In genomic region chr18:3008546-3008945, GRCh38 we compare ENCODE assay signal across 15 cellular contexts. TPM values are rescaled to one million over a fixed set of nuclear protein-coding genes. Genes with fewer than 3 reads are reported as not detected.
DNase-seq lines count a peak whose midpoint lies in the region; ATAC-seq and TF ChIP-seq lines count a peak whose summit lies in the region.
"Had no signal": no experiment of that assay in that cellular context is flagged by ENCODE, and none has a peak within 500 bp of the region (broad histone marks: within the 10 kb centered on the region; RNA-seq: fewer than 3 reads in every experiment).

No MANE protein-coding gene starts in this region.

- peak overlapping the region; percentile 6 for H3K27ac Mint-ChIP-seq in activated T-cell treated with anti-CD3 and anti-CD28 coated beads, Interleukin-2, amount 50 U/mL, for 72 hours
- H3K27ac Mint-ChIP-seq: B cell had no signal

- H3K4me1 ChIP-seq in Panc1 (ENCODE audit: control insufficient read depth, insufficient read depth, low read length) (peaks cover 16% of the 10 kb centered on the region), stomach (peaks cover 15 to 59% (median 46%) of the 10 kb centered on the region in 4 donors)

- H3K9me3 ChIP-seq in Panc1 (ENCODE audit: control insufficient read depth, insufficient read depth, low read depth, low read length) (no peaks in the 10 kb centered on the region), stomach (no peaks in the 10 kb centered on the region)
- H3K9me3 ChIP-seq: body of pancreas, upper lobe of right lung had no signal

- H3K9me3 Mint-ChIP-seq in activated T-cell treated with anti-CD3 and anti-CD28 coated beads, Interleukin-2, amount 50 U/mL, for 72 hours, result no peaks in the 10 kb centered on the region

- in situ Hi-C loops in Panc1 (cut with HindIII; ENCODE audit: low pct_unique_long_range_greater_than_20kb, low sequenced_read_pairs), result no loop called here

- no peak overlapping the region for H3K4me3 ChIP-seq in Panc1 (ENCODE audit: low read depth in 2 of 2, low read length in 2 of 2)
- H3K4me3 ChIP-seq in stomach, result no peak overlapping the region
- H3K4me3 ChIP-seq: body of pancreas, upper lobe of right lung had no signal

- peaks cover 62% of the 10 kb centered on the region for H3K4me1 Mint-ChIP-seq in activated T-cell treated with anti-CD3 and anti-CD28 coated beads, Interleukin-2, amount 50 U/mL, for 72 hours (ENCODE audit: low read depth)

- no peaks in the 10 kb centered on the region for H3K27me3 Mint-ChIP-seq in activated T-cell treated with anti-CD3 and anti-CD28 coated beads, Interleukin-2, amount 50 U/mL, for 72 hours (ENCODE audit: low read depth)
- H3K27me3 Mint-ChIP-seq: B cell had no signal

- H3K4me3 Mint-ChIP-seq in activated T-cell treated with anti-CD3 and anti-CD28 coated beads, Interleukin-2, amount 50 U/mL, for 72 hours, result no peak overlapping the region
- H3K4me3 Mint-ChIP-seq: B cell had no signal

- POLR2A ChIA-PET in Panc1 (lab: Charles Lee), result interaction anchor here (0.6 to 1.1 kb wide), 4 partner anchors 20 to 277 kb away, joined by 3 to 12 read pairs (median 5); no protein-coding TSS in a partner anchor

- no peak for TF ChIP-seq CTCF in Panc1 (IDR thresholded peaks at IDR 0.05)
- TF ChIP-seq CTCF in stomach (IDR thresholded peaks at IDR 0.05), result no peak

- CTCF ChIA-PET in Panc1 (lab: Charles Lee), result no interaction called here

- WGBS in stomach, 5 donors, result 65 to 84% (median 76%) methylated on average over 4 of the region's 4 CpGs

- TF ChIP-seq EP300 in stomach (IDR thresholded peaks at IDR 0.05), result no peak

- peaks cover 8 to 36% of the 10 kb centered on the region in 2 donors for H3K36me3 Mint-ChIP-seq in activated T-cell treated with anti-CD3 and anti-CD28 coated beads, Interleukin-2, amount 50 U/mL, for 72 hours (ENCODE audit: insufficient read depth in 2 of 2)

- ATAC-seq in activated T-cell treated with anti-CD3 and anti-CD28 coated beads, Interleukin-2, amount 50 U/mL, for 72 hours (replicated peaks in 1 of 2), result no peak
- ATAC-seq in Panc1 (no peak), GM21576 (IDR thresholded peaks at IDR 0.05; ENCODE audit: unreplicated experiment) (no peak)
- ATAC-seq: body of pancreas, Right ventricle myocardium inferior, upper lobe of right lung had no signal

- H3K27me3 ChIP-seq in Panc1 (ENCODE audit: control insufficient read depth, insufficient read depth, low read length) (no peaks in the 10 kb centered on the region), stomach (no peaks in the 10 kb centered on the region)
- H3K27me3 ChIP-seq: body of pancreas, upper lobe of right lung had no signal

- TF ChIP-seq POLR2A in stomach (IDR thresholded peaks at IDR 0.05), result no peak

- DNase-seq in activated T-cell treated with anti-CD3 and anti-CD28 coated beads, Interleukin-2, amount 50 U/mL, for 72 hours, result no peak
- no peak for DNase-seq in activated T-cell treated with anti-CD3 and anti-CD28 coated beads, Interleukin-2, amount 50 U/mL, for 48 hours
- DNase-seq in Panc1 (ENCODE audit: low read depth, low spot score) (peak; percentile 20), fibroblast of gingiva (ENCODE audit: low read depth) (peak; percentile 66), stomach (no peak), cerebellar cortex (ENCODE audit: low spot score) (no peak), NK-92 (lab: John Stamatoyannopoulos, UW; ENCODE audit: unreplicated experiment) (no peak)
- DNase-seq: body of pancreas, NCI-H1092 treated with DMSO at 0.1 percent for 48 hours, NCI-H524, upper lobe of right lung had no signal

- no TSS peak for BruUV-seq in Panc1 (replicated peaks; lab: Mats Ljungman, UMichigan)

- intact Hi-C loops in Panc1 (cut with micrococcal nuclease; ENCODE audit: unreplicated experiment), result no loop called here
- intact Hi-C loops in stomach (cut with DNase I; ENCODE audit: low total_unique reads), result no loop called here

- H3K27ac ChIP-seq in Panc1 (ENCODE audit: low read length) (no peak overlapping the region), stomach (peak overlapping the region in 3 of 5 donors; percentile 7 to 29 (median 26))
- H3K27ac ChIP-seq: body of pancreas, upper lobe of right lung, VCaP had no signal

- H3K36me3 ChIP-seq in Panc1 (ENCODE audit: control insufficient read depth, insufficient read depth, low read length) (no peaks in the 10 kb centered on the region), stomach (peaks cover 8 to 45% (median 18%) of the 10 kb centered on the region in 4 donors)

RNA-seq across cellular contexts. Expression of gene LPIN2, which starts 4.4 kb away (rescaled TPM):
- total RNA-seq in activated T-cell treated with anti-CD3 and anti-CD28 coated beads, Interleukin-2, amount 50 U/mL, for 72 hours, result 100 to 1,000 TPM; 101 to 106 TPM
- total RNA-seq in Panc1 (2021; ENCODE audit: unreplicated experiment) (38.3 TPM), stomach (10 to 100 TPM in 4 of 5 donors, 1 to 10 TPM in 1; 9.3 to 86.8 (median 13.4) TPM)
- polyA plus RNA-seq in Panc1 (2012; ENCODE audit: insufficient read length), result 18.8 TPM
- polyA plus RNA-seq in stomach, result 10 to 100 TPM in 2 of 3 donors, 1 to 10 TPM in 1; 4.0 to 42.8 (median 12.5) TPM

Comparison
In these comparisons a context has a peak if more than half of its experiments do, and no peak if none do; other contexts are left out.
1. DNase-seq: peak in Panc1 (single experiment) and fibroblast of gingiva (single experiment); none in activated T-cell treated with anti-CD3 and anti-CD28 coated beads, Interleukin-2, amount 50 U/mL, for 72 hours (0 of 2), activated T-cell treated with anti-CD3 and anti-CD28 coated beads, Interleukin-2, amount 50 U/mL, for 48 hours (0 of 2), stomach (single experiment), cerebellar cortex (single experiment) and NK-92 (single experiment).